6 cellular contexts compared by ENCODE assay signal in the genomic region with DNA sequence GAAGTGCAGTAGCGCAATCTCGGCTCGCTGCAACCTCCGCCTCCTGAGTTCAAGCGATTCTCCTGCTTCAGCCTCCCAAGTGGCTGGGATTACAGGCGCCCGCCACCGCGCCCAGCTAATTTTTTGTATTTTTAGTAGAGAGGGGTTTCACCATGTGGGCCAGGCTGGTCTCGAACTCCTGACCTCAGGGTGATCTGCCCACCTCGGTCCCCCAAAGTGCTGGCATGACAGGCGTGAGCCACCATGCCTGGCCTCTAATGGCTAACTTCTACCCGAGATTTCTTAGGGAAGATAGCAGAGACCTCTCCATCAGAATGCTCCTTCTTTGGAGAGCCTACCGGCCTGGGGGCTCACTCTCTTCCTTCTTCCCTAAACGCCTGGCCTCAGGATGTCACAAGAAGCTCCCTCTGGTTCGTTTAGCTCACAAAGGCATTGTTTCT. TPM values are rescaled to one million over a fixed set of nuclear protein-coding genes. Genes with fewer than 3 reads are reported as not detected.
DNase-seq lines count a peak whose midpoint lies in the region; ATAC-seq and TF ChIP-seq lines count a peak whose summit lies in the region.
"Not testable (repeated sequence)": the region's sequence is repeated elsewhere in the genome, so short reads cannot be mapped to it uniquely, and the experiment has no call there.

No MANE protein-coding gene starts in this region.

- not testable (repeated sequence) for TF ChIP-seq EP300 in stomach (IDR thresholded peaks at IDR 0.05)

- POLR2A ChIA-PET in CD8-positive, alpha-beta memory T cell (lab: Charles Lee), result interaction anchor here (0.6 to 2.2 kb wide), 6 partner anchors 21 to 195 kb away, joined by 3 to 12 read pairs (median 6); partner anchors contain the start of genes DDAH2, HSPA1A and HSPA1L
- POLR2A ChIA-PET in PC-9 (lab: Charles Lee; ENCODE audit: unreplicated experiment), result interaction anchor here (0.6 kb wide), 1 partner anchor 1107 kb away, joined by 3 read pairs; no protein-coding TSS in a partner anchor
- POLR2A ChIA-PET in activated naive CD8-positive, alpha-beta T cell treated with anti-CD3 and anti-CD28 coated beads, Interleukin-2, amount 10 ng/mL, durations not matched to agents 7 days and 5 days (lab: Charles Lee), result interaction anchor here (0.6 to 2.6 kb wide), 9 partner anchors 21 to 347 kb away, joined by 3 to 30 read pairs (median 5); partner anchors contain the start of genes BAG6, C6orf47, EHMT2 and MSH5

- not testable (repeated sequence) for H3K27me3 ChIP-seq in CD8-positive, alpha-beta memory T cell (ENCODE audit: insufficient read depth, low read length, poor library complexity, severe bottlenecking); PC-9 (ENCODE audit: insufficient read depth, low read depth); stomach

- H3K9me3 ChIP-seq in CD8-positive, alpha-beta memory T cell (ENCODE audit: low read length); PC-9 (ENCODE audit: insufficient read depth, low read depth); stomach: not testable (repeated sequence)

- TF ChIP-seq POLR2A in stomach (IDR thresholded peaks at IDR 0.05), result not testable (repeated sequence)

- peak overlapping the region; percentile 80 to 97 (median 93) for H3K4me3 Mint-ChIP-seq in CD8-positive, alpha-beta memory T cell
- peak overlapping the region; percentile 97 for H3K4me3 Mint-ChIP-seq in activated naive CD8-positive, alpha-beta T cell treated with anti-CD3 and anti-CD28 coated beads, Interleukin-2, amount 10 ng/mL, durations not matched to agents 7 days and 5 days
- H3K4me3 Mint-ChIP-seq in naive B cell, result peak overlapping the region; percentile 86 to 97 (median 96)

- not testable (repeated sequence) for BruUV-seq in PC-9 (replicated peaks; lab: Mats Ljungman, UMichigan)

- H3F3A ChIP-seq in PC-9 (ENCODE audit: insufficient read depth, low read depth), result peaks cover 22% of the 10 kb centered on the region

- not testable (repeated sequence) for H3K79me2 ChIP-seq in PC-9 (ENCODE audit: low read depth)

- peaks cover 21% of the 10 kb centered on the region for H3K4me1 ChIP-seq in CD8-positive, alpha-beta memory T cell (ENCODE audit: insufficient read depth, low read length)
- H3K4me1 ChIP-seq in PC-9 (replicated peaks; ENCODE audit: insufficient read depth) (peaks cover 23% of the 10 kb centered on the region), stomach (peaks cover 17 to 60% (median 36%) of the 10 kb centered on the region in 4 donors)

- H3K4me1 Mint-ChIP-seq in CD8-positive, alpha-beta memory T cell, result peaks cover 25 to 26% (median 26%) of the 10 kb centered on the region in 3 donors
- H3K4me1 Mint-ChIP-seq in activated naive CD8-positive, alpha-beta T cell treated with anti-CD3 and anti-CD28 coated beads, Interleukin-2, amount 10 ng/mL, durations not matched to agents 7 days and 5 days, result peaks cover 13% of the 10 kb centered on the region
- H3K4me1 Mint-ChIP-seq in naive B cell, result peaks cover 17 to 40% (median 18%) of the 10 kb centered on the region in 3 donors

- intact Hi-C loops in PC-9 (cut with micrococcal nuclease; ENCODE audit: unreplicated experiment); stomach (cut with DNase I; ENCODE audit: low total_unique reads): not testable (repeated sequence)

- 18 to 33% (median 31%) methylated on average over 14 to 16 of the region's 16 CpGs for WGBS in stomach, 5 donors

- peak overlapping the region; percentile 82 to 97 (median 94) for H3K27ac Mint-ChIP-seq in CD8-positive, alpha-beta memory T cell
- H3K27ac Mint-ChIP-seq in activated naive CD8-positive, alpha-beta T cell treated with anti-CD3 and anti-CD28 coated beads, Interleukin-2, amount 10 ng/mL, durations not matched to agents 7 days and 5 days, result peak overlapping the region; percentile 86
- H3K27ac Mint-ChIP-seq in naive B cell, result peak overlapping the region; percentile 96 to 98 (median 98)

- H2AFZ ChIP-seq in PC-9, result peak overlapping the region; percentile 78

- DNase-seq in CD8-positive, alpha-beta memory T cell; PC-9; fibroblast of pulmonary artery (ENCODE audit: low read depth); naive B cell; stomach: not testable (repeated sequence)
- DNase-seq in activated naive CD8-positive, alpha-beta T cell treated with anti-CD3 and anti-CD28 coated beads, Interleukin-2, amount 10 ng/mL, durations not matched to agents 7 days and 5 days, result peak; percentile 41

- not testable (repeated sequence) for ATAC-seq in activated naive CD8-positive, alpha-beta T cell treated with anti-CD3 and anti-CD28 coated beads, Interleukin-2, amount 10 ng/mL, durations not matched to agents 7 days and 5 days (ENCODE audit: low read depth); naive B cell (ENCODE audit: low read depth in 2 of 2)

- peaks cover 15% of the 10 kb centered on the region for H3K36me3 ChIP-seq in CD8-positive, alpha-beta memory T cell (ENCODE audit: insufficient read depth, low read length)
- H3K36me3 ChIP-seq in PC-9 (ENCODE audit: low read depth), result not testable (repeated sequence)
- peaks cover 19 to 55% (median 29%) of the 10 kb centered on the region in 4 donors for H3K36me3 ChIP-seq in stomach

- peak overlapping the region; percentile 62 for H3K4me3 ChIP-seq in CD8-positive, alpha-beta memory T cell (ENCODE audit: low read length)
- H3K4me3 ChIP-seq in PC-9 (peak overlapping the region; percentile 57; the same call in 1 of the 2 replicates), fibroblast of pulmonary artery (replicated peaks; ENCODE audit: low read depth, low read length) (peak overlapping the region; percentile 63), stomach (peak overlapping the region; percentile 41 to 84 (median 68))

- peak overlapping the region; percentile 92 for H3K27ac ChIP-seq in CD8-positive, alpha-beta memory T cell (ENCODE audit: low read depth, low read length)
- H3K27ac ChIP-seq in PC-9 (peak overlapping the region; percentile 70), stomach (peak overlapping the region; percentile 25 to 93 (median 90))

- H3K9me2 ChIP-seq in PC-9 (ENCODE audit: insufficient read depth), result not testable (repeated sequence)

- H3K27me3 Mint-ChIP-seq in CD8-positive, alpha-beta memory T cell; activated naive CD8-positive, alpha-beta T cell treated with anti-CD3 and anti-CD28 coated beads, Interleukin-2, amount 10 ng/mL, durations not matched to agents 7 days and 5 days; naive B cell: not testable (repeated sequence)

- H3K9me3 Mint-ChIP-seq in CD8-positive, alpha-beta memory T cell; activated naive CD8-positive, alpha-beta T cell treated with anti-CD3 and anti-CD28 coated beads, Interleukin-2, amount 10 ng/mL, durations not matched to agents 7 days and 5 days; naive B cell: not testable (repeated sequence)

- CTCF ChIA-PET in CD8-positive, alpha-beta memory T cell (lab: Charles Lee), result interaction anchor here (0.9 to 2.2 kb wide), 11 partner anchors 10 to 318 kb away, joined by 3 to 9 read pairs (median 4); partner anchors contain the start of genes ATP6V1G2, BAG6 and GPANK1
- CTCF ChIA-PET in PC-9 (lab: Charles Lee), result interaction anchor here (0.6 to 1.2 kb wide), 2 partner anchors 91 to 190 kb away, joined by 3 read pairs; no protein-coding TSS in a partner anchor

- 0 out of 2 replicates have a peak, but pooled peaks have one; percentile 15 for TF ChIP-seq CTCF in PC-9 (conservative IDR thresholded peaks at IDR 0.05)
- not testable (repeated sequence) for TF ChIP-seq CTCF in fibroblast of pulmonary artery (IDR thresholded peaks at IDR 0.05; ENCODE audit: low read length, missing control alignments); stomach (IDR thresholded peaks at IDR 0.05)

- H3K4me2 ChIP-seq in PC-9, result peak overlapping the region; percentile 79

- not testable (repeated sequence) for H4K20me1 ChIP-seq in PC-9 (ENCODE audit: insufficient read depth)

- peaks cover 0 to 36% (median 1%) of the 10 kb centered on the region in 3 donors for H3K36me3 Mint-ChIP-seq in CD8-positive, alpha-beta memory T cell
- not testable (repeated sequence) for H3K36me3 Mint-ChIP-seq in activated naive CD8-positive, alpha-beta T cell treated with anti-CD3 and anti-CD28 coated beads, Interleukin-2, amount 10 ng/mL, durations not matched to agents 7 days and 5 days; naive B cell

RNA-seq across cellular contexts. Expression of gene NEU1, which starts 1.5 kb away (rescaled TPM):
- total RNA-seq in CD8-positive, alpha-beta memory T cell, result 10 to 100 TPM; 19.0 to 19.4 TPM
- 25.0 TPM for polyA plus RNA-seq in CD8-positive, alpha-beta memory T cell
- total RNA-seq in PC-9 (2021) (23.1 and 23.4 TPM in 2 replicates), stomach (10 to 100 TPM; 11.3 to 60.7 (median 25.0) TPM)
- 10 to 100 TPM; 15.5 to 16.4 TPM for total RNA-seq in activated naive CD8-positive, alpha-beta T cell treated with anti-CD3 and anti-CD28 coated beads, Interleukin-2, amount 10 ng/mL, durations not matched to agents 7 days and 5 days
- polyA plus RNA-seq in naive B cell (ENCODE audit: low read depth in 6 of 6) (10 to 100 TPM; 10.9 to 19.5 (median 18.2) TPM), stomach (10 to 100 TPM; 16.3 to 29.0 (median 22.2) TPM)

RNA-seq across cellular contexts. Expression of gene SLC44A4, which starts 14.7 kb away (rescaled TPM):
- total RNA-seq in CD8-positive, alpha-beta memory T cell, result not detected
- polyA plus RNA-seq in CD8-positive, alpha-beta memory T cell, result not detected
- 44.4 and 44.9 TPM in 2 replicates for total RNA-seq in PC-9 (2021)
- total RNA-seq in activated naive CD8-positive, alpha-beta T cell treated with anti-CD3 and anti-CD28 coated beads, Interleukin-2, amount 10 ng/mL, durations not matched to agents 7 days and 5 days, result not detected
- polyA plus RNA-seq in naive B cell (ENCODE audit: low read depth in 6 of 6), result not detected
- 100 to 1,000 TPM in 4 of 5 donors, 10 to 100 TPM in 1; 74.2 to 201 (median 175) TPM for total RNA-seq in stomach
- 100 to 1,000 TPM in 1 of 3 donors, 10 to 100 TPM in 2; 35.4 to 111 (median 47.9) TPM for polyA plus RNA-seq in stomach

RNA-seq across cellular contexts. Expression of gene EHMT2, which starts 33.4 kb away (rescaled TPM):
- 10 to 100 TPM; 71.6 to 72.4 TPM for total RNA-seq in CD8-positive, alpha-beta memory T cell
- polyA plus RNA-seq in CD8-positive, alpha-beta memory T cell, result 51.6 TPM
- total RNA-seq in PC-9 (2021), result 57.3 and 68.3 TPM in 2 replicates
- 10 to 100 TPM; 77.5 to 80.6 TPM for total RNA-seq in activated naive CD8-positive, alpha-beta T cell treated with anti-CD3 and anti-CD28 coated beads, Interleukin-2, amount 10 ng/mL, durations not matched to agents 7 days and 5 days
- polyA plus RNA-seq in naive B cell (ENCODE audit: low read depth in 6 of 6), result 10 to 100 TPM; 29.9 to 50.7 (median 35.9) TPM
- 10 to 100 TPM; 12.1 to 58.0 (median 31.7) TPM for total RNA-seq in stomach
- polyA plus RNA-seq in stomach, result 10 to 100 TPM; 27.3 to 43.2 (median 35.4) TPM

RNA-seq across cellular contexts. Expression of gene HSPA1B, which starts 36.6 kb away (rescaled TPM):
- 10 to 100 TPM; 80.9 to 81.4 TPM for total RNA-seq in CD8-positive, alpha-beta memory T cell
- 5.0 TPM for polyA plus RNA-seq in CD8-positive, alpha-beta memory T cell
- total RNA-seq in PC-9 (2021) (334 and 340 TPM in 2 replicates), stomach (100 to 1,000 TPM in 3 of 5 donors, 10 to 100 TPM in 2; 44.3 to 165 (median 105) TPM)
- total RNA-seq in activated naive CD8-positive, alpha-beta T cell treated with anti-CD3 and anti-CD28 coated beads, Interleukin-2, amount 10 ng/mL, durations not matched to agents 7 days and 5 days, result 10 to 100 TPM; 49.0 to 55.7 TPM
- polyA plus RNA-seq in naive B cell (ENCODE audit: low read depth in 6 of 6) (1 to 10 TPM; 1.1 to 2.8 (median 1.8) TPM), stomach (10 to 100 TPM; 35.9 to 66.0 (median 51.3) TPM)

RNA-seq across cellular contexts. Expression of gene ZBTB12, which starts 37.7 kb away (rescaled TPM):
- total RNA-seq in CD8-positive, alpha-beta memory T cell, result 1 to 10 TPM; 3.5 to 4.3 TPM
- polyA plus RNA-seq in CD8-positive, alpha-beta memory T cell, result not detected
- total RNA-seq in PC-9 (2021) (16.2 and 20.3 TPM in 2 replicates), stomach (1 to 10 TPM in 3 of 5 donors, under 1 TPM in 2; 0.43 to 6.4 (median 1.3) TPM)
- 1 to 10 TPM; 1.4 to 1.9 TPM for total RNA-seq in activated naive CD8-positive, alpha-beta T cell treated with anti-CD3 and anti-CD28 coated beads, Interleukin-2, amount 10 ng/mL, durations not matched to agents 7 days and 5 days
- polyA plus RNA-seq in naive B cell (ENCODE audit: low read depth in 6 of 6) (under 1 TPM in 1 of 6 donors, not detected in 5; 0.20 TPM), stomach (1 to 10 TPM; 1.8 to 3.4 (median 2.2) TPM)

Comparison
In these comparisons a context has a peak if more than half of its experiments do, and no peak if none do; other contexts are left out.
1. RNA of gene SLC44A4, which starts 14.7 kb away (total RNA-seq): 74.2 to 201 TPM in stomach and 44.4 to 44.9 TPM in PC-9; not detected in activated naive CD8-positive, alpha-beta T cell treated with anti-CD3 and anti-CD28 coated beads, Interleukin-2, amount 10 ng/mL, durations not matched to agents 7 days and 5 days and not detected in CD8-positive, alpha-beta memory T cell; every median in the first group is over 10 times any median in the second.
2. Peak in every context shown above with its lines, with median percentiles within 50 percentile points of each other: H3K27ac ChIP-seq, H3K4me3 ChIP-seq, H3K27ac Mint-ChIP-seq and H3K4me3 Mint-ChIP-seq.